Comparison of ENCODE assay signal across 1 cellular context in the genomic region with DNA sequence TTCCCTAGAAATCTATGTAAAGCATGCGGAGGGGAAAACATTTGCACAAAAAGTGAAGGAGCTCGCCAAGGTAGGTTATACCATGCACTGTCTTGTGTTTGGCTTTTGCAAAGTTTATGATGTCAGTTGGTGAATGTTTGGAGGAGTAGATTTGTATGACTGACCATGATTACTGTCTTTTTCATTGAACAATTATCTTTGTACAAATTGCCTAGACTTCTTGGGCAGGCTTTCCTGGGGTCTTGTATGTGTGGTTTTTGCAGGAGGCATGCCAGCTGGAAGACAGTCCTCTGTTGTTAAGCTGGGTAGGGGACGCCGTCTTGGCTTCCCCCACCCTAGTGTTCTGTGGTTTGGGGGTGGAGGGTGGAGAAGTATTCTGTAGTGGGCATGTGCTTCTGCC.
TF ChIP-seq lines count a peak whose summit lies in the region.

No MANE protein-coding gene starts in this region.

TF ChIP-seq in GM23338, 12 proteins besides CTCF, POLR2A, EP300 and RAD21:
- TF ChIP-seq, protein P1, sequence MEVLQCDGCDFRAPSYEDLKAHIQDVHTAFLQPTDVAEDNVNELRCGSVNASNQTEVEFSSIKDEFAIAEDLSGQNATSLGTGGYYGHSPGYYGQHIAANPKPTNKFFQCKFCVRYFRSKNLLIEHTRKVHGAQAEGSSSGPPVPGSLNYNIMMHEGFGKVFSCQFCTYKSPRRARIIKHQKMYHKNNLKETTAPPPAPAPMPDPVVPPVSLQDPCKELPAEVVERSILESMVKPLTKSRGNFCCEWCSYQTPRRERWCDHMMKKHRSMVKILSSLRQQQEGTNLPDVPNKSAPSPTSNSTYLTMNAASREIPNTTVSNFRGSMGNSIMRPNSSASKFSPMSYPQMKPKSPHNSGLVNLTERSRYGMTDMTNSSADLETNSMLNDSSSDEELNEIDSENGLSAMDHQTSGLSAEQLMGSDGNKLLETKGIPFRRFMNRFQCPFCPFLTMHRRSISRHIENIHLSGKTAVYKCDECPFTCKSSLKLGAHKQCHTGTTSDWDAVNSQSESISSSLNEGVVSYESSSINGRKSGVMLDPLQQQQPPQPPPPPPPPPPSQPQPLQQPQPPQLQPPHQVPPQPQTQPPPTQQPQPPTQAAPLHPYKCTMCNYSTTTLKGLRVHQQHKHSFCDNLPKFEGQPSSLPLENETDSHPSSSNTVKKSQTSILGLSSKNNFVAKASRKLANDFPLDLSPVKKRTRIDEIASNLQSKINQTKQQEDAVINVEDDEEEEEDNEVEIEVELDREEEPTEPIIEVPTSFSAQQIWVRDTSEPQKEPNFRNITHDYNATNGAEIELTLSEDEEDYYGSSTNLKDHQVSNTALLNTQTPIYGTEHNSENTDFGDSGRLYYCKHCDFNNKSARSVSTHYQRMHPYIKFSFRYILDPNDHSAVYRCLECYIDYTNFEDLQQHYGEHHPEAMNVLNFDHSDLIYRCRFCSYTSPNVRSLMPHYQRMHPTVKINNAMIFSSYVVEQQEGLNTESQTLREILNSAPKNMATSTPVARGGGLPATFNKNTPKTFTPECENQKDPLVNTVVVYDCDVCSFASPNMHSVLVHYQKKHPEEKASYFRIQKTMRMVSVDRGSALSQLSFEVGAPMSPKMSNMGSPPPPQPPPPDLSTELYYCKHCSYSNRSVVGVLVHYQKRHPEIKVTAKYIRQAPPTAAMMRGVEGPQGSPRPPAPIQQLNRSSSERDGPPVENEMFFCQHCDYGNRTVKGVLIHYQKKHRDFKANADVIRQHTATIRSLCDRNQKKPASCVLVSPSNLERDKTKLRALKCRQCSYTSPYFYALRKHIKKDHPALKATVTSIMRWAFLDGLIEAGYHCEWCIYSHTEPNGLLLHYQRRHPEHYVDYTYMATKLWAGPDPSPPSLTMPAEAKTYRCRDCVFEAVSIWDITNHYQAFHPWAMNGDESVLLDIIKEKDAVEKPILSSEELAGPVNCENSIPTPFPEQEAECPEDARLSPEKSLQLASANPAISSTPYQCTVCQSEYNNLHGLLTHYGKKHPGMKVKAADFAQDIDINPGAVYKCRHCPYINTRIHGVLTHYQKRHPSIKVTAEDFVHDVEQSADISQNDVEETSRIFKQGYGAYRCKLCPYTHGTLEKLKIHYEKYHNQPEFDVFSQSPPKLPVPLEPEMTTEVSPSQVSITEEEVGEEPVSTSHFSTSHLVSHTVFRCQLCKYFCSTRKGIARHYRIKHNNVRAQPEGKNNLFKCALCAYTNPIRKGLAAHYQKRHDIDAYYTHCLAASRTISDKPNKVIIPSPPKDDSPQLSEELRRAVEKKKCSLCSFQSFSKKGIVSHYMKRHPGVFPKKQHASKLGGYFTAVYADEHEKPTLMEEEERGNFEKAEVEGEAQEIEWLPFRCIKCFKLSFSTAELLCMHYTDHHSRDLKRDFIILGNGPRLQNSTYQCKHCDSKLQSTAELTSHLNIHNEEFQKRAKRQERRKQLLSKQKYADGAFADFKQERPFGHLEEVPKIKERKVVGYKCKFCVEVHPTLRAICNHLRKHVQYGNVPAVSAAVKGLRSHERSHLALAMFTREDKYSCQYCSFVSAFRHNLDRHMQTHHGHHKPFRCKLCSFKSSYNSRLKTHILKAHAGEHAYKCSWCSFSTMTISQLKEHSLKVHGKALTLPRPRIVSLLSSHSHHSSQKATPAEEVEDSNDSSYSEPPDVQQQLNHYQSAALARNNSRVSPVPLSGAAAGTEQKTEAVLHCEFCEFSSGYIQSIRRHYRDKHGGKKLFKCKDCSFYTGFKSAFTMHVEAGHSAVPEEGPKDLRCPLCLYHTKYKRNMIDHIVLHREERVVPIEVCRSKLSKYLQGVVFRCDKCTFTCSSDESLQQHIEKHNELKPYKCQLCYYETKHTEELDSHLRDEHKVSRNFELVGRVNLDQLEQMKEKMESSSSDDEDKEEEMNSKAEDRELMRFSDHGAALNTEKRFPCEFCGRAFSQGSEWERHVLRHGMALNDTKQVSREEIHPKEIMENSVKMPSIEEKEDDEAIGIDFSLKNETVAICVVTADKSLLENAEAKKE (CRISPR knock-in tag; IDR thresholded peaks at IDR 0.05), result no peak
- TF ChIP-seq, protein P2, sequence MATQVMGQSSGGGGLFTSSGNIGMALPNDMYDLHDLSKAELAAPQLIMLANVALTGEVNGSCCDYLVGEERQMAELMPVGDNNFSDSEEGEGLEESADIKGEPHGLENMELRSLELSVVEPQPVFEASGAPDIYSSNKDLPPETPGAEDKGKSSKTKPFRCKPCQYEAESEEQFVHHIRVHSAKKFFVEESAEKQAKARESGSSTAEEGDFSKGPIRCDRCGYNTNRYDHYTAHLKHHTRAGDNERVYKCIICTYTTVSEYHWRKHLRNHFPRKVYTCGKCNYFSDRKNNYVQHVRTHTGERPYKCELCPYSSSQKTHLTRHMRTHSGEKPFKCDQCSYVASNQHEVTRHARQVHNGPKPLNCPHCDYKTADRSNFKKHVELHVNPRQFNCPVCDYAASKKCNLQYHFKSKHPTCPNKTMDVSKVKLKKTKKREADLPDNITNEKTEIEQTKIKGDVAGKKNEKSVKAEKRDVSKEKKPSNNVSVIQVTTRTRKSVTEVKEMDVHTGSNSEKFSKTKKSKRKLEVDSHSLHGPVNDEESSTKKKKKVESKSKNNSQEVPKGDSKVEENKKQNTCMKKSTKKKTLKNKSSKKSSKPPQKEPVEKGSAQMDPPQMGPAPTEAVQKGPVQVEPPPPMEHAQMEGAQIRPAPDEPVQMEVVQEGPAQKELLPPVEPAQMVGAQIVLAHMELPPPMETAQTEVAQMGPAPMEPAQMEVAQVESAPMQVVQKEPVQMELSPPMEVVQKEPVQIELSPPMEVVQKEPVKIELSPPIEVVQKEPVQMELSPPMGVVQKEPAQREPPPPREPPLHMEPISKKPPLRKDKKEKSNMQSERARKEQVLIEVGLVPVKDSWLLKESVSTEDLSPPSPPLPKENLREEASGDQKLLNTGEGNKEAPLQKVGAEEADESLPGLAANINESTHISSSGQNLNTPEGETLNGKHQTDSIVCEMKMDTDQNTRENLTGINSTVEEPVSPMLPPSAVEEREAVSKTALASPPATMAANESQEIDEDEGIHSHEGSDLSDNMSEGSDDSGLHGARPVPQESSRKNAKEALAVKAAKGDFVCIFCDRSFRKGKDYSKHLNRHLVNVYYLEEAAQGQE (IDR thresholded peaks at IDR 0.05; ENCODE audit: unreplicated experiment), result no peak
- TF ChIP-seq, protein P3, sequence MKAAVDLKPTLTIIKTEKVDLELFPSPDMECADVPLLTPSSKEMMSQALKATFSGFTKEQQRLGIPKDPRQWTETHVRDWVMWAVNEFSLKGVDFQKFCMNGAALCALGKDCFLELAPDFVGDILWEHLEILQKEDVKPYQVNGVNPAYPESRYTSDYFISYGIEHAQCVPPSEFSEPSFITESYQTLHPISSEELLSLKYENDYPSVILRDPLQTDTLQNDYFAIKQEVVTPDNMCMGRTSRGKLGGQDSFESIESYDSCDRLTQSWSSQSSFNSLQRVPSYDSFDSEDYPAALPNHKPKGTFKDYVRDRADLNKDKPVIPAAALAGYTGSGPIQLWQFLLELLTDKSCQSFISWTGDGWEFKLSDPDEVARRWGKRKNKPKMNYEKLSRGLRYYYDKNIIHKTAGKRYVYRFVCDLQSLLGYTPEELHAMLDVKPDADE (IDR thresholded peaks at IDR 0.05), result no peak
- TF ChIP-seq NANOG (IDR thresholded peaks at IDR 0.05; ENCODE audit: borderline replicate concordance), result no peak
- no peak for TF ChIP-seq CREB1 (CRISPR knock-in tag; IDR thresholded peaks at IDR 0.05; ENCODE audit: low read depth)
- no peak for TF ChIP-seq ZNF114 (CRISPR knock-in tag; IDR thresholded peaks at IDR 0.05)
- TF ChIP-seq ZNF331 (CRISPR knock-in tag; IDR thresholded peaks at IDR 0.05; ENCODE audit: low read depth), result no peak
- TF ChIP-seq STAT1 (IDR thresholded peaks at IDR 0.05; ENCODE audit: unreplicated experiment), result no peak
- no peak for TF ChIP-seq POLR2AphosphoS5 (IDR thresholded peaks at IDR 0.05; ENCODE audit: low read depth)
- no peak for TF ChIP-seq EZH2phosphoT487 (IDR thresholded peaks at IDR 0.05; ENCODE audit: unreplicated experiment)
- no peak for TF ChIP-seq JUNB (IDR thresholded peaks at IDR 0.05; ENCODE audit: unreplicated experiment)
- TF ChIP-seq EZH2 (IDR thresholded peaks at IDR 0.05; ENCODE audit: low read depth, unreplicated experiment), result no peak
